In the genomic region with DNA sequence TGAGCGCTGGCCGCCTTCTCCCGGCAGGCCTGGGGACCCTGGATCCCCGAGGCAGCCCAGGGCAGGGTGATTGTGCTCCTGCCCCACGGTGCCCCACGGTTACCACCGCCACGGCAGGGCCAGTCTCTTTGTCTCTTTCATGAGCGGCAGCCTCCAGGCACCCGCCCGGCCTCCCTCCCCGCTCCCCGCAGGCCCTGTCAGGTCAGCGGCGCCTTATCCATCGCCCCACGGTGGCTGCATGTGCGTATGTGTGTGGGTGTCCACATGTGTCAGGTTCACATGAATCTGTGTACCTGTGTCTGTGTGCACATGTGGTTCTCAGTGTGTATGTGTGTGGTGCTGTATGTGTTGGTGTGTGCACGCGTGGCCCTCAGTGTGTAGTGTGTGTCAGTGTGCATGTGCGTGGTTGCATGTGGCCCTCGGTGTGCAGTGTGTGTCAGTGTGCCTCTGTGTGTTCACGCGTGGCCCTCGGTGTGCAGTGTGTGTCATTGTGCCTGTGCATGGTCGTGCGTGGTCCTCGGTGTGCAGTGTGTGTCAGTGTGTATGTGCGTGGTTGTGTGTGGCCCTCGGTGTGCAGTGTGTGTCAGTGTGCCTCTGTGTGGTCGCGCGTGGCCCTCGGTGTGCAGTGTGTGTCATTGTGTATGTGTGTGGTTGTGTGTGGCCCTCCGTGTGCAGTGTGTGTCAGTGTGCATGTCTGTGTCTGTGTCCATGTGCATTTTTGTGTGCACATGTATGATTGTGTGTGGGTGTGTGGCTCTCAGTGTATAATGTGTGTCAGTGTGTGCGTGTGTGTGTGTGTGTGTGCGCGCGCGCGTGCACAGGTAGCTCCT, we compare ENCODE assay signal across 1 cellular context.
TF ChIP-seq lines count a peak whose summit lies in the region.

No MANE protein-coding gene starts in this region.

TF ChIP-seq in SK-N-SH treated with all-trans-retinoic acid at 6 μM for 48 hours, 23 proteins besides CTCF, POLR2A, EP300 and RAD21 (continued from another document):
- TF ChIP-seq, protein P1, sequence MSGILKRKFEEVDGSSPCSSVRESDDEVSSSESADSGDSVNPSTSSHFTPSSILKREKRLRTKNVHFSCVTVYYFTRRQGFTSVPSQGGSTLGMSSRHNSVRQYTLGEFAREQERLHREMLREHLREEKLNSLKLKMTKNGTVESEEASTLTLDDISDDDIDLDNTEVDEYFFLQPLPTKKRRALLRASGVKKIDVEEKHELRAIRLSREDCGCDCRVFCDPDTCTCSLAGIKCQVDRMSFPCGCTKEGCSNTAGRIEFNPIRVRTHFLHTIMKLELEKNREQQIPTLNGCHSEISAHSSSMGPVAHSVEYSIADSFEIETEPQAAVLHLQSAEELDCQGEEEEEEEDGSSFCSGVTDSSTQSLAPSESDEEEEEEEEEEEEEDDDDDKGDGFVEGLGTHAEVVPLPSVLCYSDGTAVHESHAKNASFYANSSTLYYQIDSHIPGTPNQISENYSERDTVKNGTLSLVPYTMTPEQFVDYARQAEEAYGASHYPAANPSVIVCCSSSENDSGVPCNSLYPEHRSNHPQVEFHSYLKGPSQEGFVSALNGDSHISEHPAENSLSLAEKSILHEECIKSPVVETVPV (CRISPR knock-in tag; IDR thresholded peaks at IDR 0.05), result no peak
- TF ChIP-seq CREB5 (CRISPR knock-in tag; IDR thresholded peaks at IDR 0.05; ENCODE audit: low read depth) (no peak), ZFP3 (CRISPR knock-in tag; IDR thresholded peaks at IDR 0.05) (no peak), PATZ1 (CRISPR knock-in tag; IDR thresholded peaks at IDR 0.05; ENCODE audit: borderline replicate concordance) (no peak), GLIS3 (CRISPR knock-in tag; IDR thresholded peaks at IDR 0.05) (no peak), ZNF8 (CRISPR knock-in tag; IDR thresholded peaks at IDR 0.05) (no peak), ZNF70 (CRISPR knock-in tag; IDR thresholded peaks at IDR 0.05) (no peak), PPARA (CRISPR knock-in tag; IDR thresholded peaks at IDR 0.05; ENCODE audit: borderline replicate concordance) (no peak), SNAI2 (CRISPR knock-in tag; IDR thresholded peaks at IDR 0.05) (no peak), ISL1 (CRISPR knock-in tag; IDR thresholded peaks at IDR 0.05) (no peak), TOX (CRISPR knock-in tag; IDR thresholded peaks at IDR 0.05; ENCODE audit: borderline replicate concordance) (no peak)
- TF ChIP-seq, protein P2, sequence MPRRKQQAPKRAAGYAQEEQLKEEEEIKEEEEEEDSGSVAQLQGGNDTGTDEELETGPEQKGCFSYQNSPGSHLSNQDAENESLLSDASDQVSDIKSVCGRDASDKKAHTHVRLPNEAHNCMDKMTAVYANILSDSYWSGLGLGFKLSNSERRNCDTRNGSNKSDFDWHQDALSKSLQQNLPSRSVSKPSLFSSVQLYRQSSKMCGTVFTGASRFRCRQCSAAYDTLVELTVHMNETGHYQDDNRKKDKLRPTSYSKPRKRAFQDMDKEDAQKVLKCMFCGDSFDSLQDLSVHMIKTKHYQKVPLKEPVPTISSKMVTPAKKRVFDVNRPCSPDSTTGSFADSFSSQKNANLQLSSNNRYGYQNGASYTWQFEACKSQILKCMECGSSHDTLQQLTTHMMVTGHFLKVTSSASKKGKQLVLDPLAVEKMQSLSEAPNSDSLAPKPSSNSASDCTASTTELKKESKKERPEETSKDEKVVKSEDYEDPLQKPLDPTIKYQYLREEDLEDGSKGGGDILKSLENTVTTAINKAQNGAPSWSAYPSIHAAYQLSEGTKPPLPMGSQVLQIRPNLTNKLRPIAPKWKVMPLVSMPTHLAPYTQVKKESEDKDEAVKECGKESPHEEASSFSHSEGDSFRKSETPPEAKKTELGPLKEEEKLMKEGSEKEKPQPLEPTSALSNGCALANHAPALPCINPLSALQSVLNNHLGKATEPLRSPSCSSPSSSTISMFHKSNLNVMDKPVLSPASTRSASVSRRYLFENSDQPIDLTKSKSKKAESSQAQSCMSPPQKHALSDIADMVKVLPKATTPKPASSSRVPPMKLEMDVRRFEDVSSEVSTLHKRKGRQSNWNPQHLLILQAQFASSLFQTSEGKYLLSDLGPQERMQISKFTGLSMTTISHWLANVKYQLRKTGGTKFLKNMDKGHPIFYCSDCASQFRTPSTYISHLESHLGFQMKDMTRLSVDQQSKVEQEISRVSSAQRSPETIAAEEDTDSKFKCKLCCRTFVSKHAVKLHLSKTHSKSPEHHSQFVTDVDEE (CRISPR knock-in tag; IDR thresholded peaks at IDR 0.05), result no peak
